9 cellular contexts compared by ENCODE assay signal in genomic region chr12:85874064-85874463, GRCh38. TPM values are rescaled to one million over a fixed set of nuclear protein-coding genes. Genes with fewer than 3 reads are reported as not detected.
DNase-seq lines count a peak whose midpoint lies in the region; ATAC-seq, FAIRE-seq and TF ChIP-seq lines count a peak whose summit lies in the region.
"Had no signal": no experiment of that assay in that cellular context is flagged by ENCODE, and none has a peak within 500 bp of the region (broad histone marks: within the 10 kb centered on the region; RNA-seq: fewer than 3 reads in every experiment).

Gene NTS (plus strand): TSS chr12:85874295. CDS start chr12:85874404, 109 bp downstream.

- peak; percentile 2 for DNase-seq in CD1c-positive myeloid dendritic cell (ENCODE audit: extremely low spot score)
- DNase-seq in UCSD-AML1 (lab: John Stamatoyannopoulos, UW; ENCODE audit: unreplicated experiment) = peak; percentile 5
- no peak for DNase-seq in kidney
- DNase-seq in NCI-H1694 (lab: John Stamatoyannopoulos, UW) = no peak

- FAIRE-seq in kidney (lab: Jason Lieb, UNC) = no peak

- no peak for TF ChIP-seq CTCF in kidney (IDR thresholded peaks at IDR 0.05; ENCODE audit: borderline replicate concordance, extremely low read depth, insufficient read depth)

- intact Hi-C loops in kidney (cut with DNase I) = loop anchor here (10.0 kb wide), 1 partner anchor 399 kb away; no protein-coding TSS in a partner anchor

- ATAC-seq in GM21390 (IDR thresholded peaks at IDR 0.05; ENCODE audit: unreplicated experiment) = peak; percentile 74
- peak; percentile 71 for ATAC-seq in HG03565 (IDR thresholded peaks at IDR 0.05; ENCODE audit: unreplicated experiment)
- ATAC-seq in GM18520 (IDR thresholded peaks at IDR 0.05; ENCODE audit: unreplicated experiment) = no peak
- ATAC-seq in GM21526 (IDR thresholded peaks at IDR 0.05; ENCODE audit: low FRiP score, unreplicated experiment) = no peak

- no peak within 1 kb of the TSS for H3K27ac ChIP-seq in kidney (ENCODE audit: low read depth in 2 of 2, low read length in 2 of 2)

- no peaks in the 10 kb centered on the region for H3K36me3 ChIP-seq in kidney (ENCODE audit: control insufficient read depth in 1 of 2, insufficient read depth in 2 of 2, low read length in 2 of 2)

- H3K4me3 ChIP-seq in kidney (ENCODE audit: low read length in 2 of 2) = no peak within 1 kb of the TSS

- no peaks in the 10 kb centered on the region for H3K9me3 ChIP-seq in kidney (ENCODE audit: control insufficient read depth in 1 of 2, low read length in 2 of 2)

- H3K9ac ChIP-seq in kidney (ENCODE audit: low read length in 2 of 2) = no peak within 1 kb of the TSS

- no peaks in the 10 kb centered on the region for H3K4me1 ChIP-seq in kidney (ENCODE audit: control insufficient read depth in 1 of 2, insufficient read depth in 1 of 2, low read depth in 1 of 2, low read length in 2 of 2)

RNA-seq across cellular contexts. Expression of gene NTS, which starts in this region (rescaled TPM):
- 0.82 TPM for total RNA-seq in kidney
- polyA plus RNA-seq in kidney (ENCODE audit: insufficient read depth, low read depth, low replicate concordance) = 0.54 TPM
- total RNA-seq: myocyte had no signal

Comparison
In these comparisons a context has a peak if more than half of its experiments do, and no peak if none do; other contexts are left out.
1. DNase-seq: peak in CD1c-positive myeloid dendritic cell (single experiment) and UCSD-AML1 (single experiment); none in kidney (single experiment) and NCI-H1694 (single experiment).
2. ATAC-seq: peak in GM21390 (single experiment) and HG03565 (single experiment); none in GM18520 (single experiment) and GM21526 (single experiment).